20 cellular contexts compared by ENCODE assay signal in the genomic region with DNA sequence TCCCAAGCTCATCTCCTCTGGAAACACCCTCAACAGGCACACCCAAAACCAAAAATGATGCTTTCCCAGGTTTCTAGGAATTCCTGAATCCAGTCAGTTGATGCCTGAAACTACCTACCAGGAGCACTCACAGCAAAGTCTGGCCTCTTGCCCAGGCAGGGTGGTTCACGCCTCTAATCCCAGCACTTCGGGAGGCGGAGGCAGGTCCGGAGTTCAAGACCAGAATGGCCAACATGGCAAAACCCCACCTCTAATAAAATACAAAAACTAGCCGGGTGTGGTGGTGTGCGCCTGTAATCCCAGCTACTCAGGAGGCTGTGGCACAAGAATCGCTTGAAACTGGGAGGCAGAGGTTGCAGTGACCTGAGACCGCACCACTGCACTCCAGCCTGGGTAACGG. TPM values are rescaled to one million over a fixed set of nuclear protein-coding genes. Genes with fewer than 3 reads are reported as not detected.
DNase-seq lines count a peak whose midpoint lies in the region; ATAC-seq and TF ChIP-seq lines count a peak whose summit lies in the region.
"Had no signal": no experiment of that assay in that cellular context is flagged by ENCODE, and none has a peak within 500 bp of the region (broad histone marks: within the 10 kb centered on the region; RNA-seq: fewer than 3 reads in every experiment).

No MANE protein-coding gene starts in this region.

- peaks cover 19% of the 10 kb centered on the region for H4K20me1 ChIP-seq in Loucy (ENCODE audit: insufficient read depth, low read length, poor library complexity, severe bottlenecking)

- H3K9ac ChIP-seq in Loucy (ENCODE audit: low read depth, low read length, poor library complexity, severe bottlenecking) (peak overlapping the region; percentile 94), subcutaneous abdominal adipose tissue (ENCODE audit: low read length in 5 of 5) (peak overlapping the region in 3 of 5 donors; percentile 11 to 37 (median 32))

- no peaks in the 10 kb centered on the region for H3K9me2 ChIP-seq in Loucy (replicated peaks; ENCODE audit: low read depth, low read length)

- peaks cover 56% of the 10 kb centered on the region for H3K79me2 ChIP-seq in Loucy (ENCODE audit: insufficient read depth, low read length)

- H2AFZ ChIP-seq in Loucy (ENCODE audit: low read length) = no peak overlapping the region

- H3K4me1 ChIP-seq in Loucy (ENCODE audit: insufficient read depth, low read length, poor library complexity, severe bottlenecking) (peaks cover 25% of the 10 kb centered on the region), subcutaneous abdominal adipose tissue (ENCODE audit: control insufficient read depth in 5 of 5, insufficient read depth in 5 of 5, low read length in 5 of 5) (peaks cover 0 to 33% (median 28%) of the 10 kb centered on the region in 5 donors)

- peaks cover 29% of the 10 kb centered on the region for H3K4me1 Mint-ChIP-seq in activated naive CD8-positive, alpha-beta T cell (ENCODE audit: low read depth)
- peaks cover 19% of the 10 kb centered on the region for H3K4me1 Mint-ChIP-seq in activated naive CD8-positive, alpha-beta T cell treated with anti-CD3 and anti-CD28 coated beads for 36 hours
- peaks cover 8% of the 10 kb centered on the region for H3K4me1 Mint-ChIP-seq in glutamatergic neuron (ENCODE audit: low read depth, unreplicated experiment)

- H3F3A ChIP-seq in Loucy (ENCODE audit: low read depth) = peaks cover 9% of the 10 kb centered on the region; the same call in 1 of the 2 replicates

- no peaks in the 10 kb centered on the region for H3K9me3 Mint-ChIP-seq in activated naive CD8-positive, alpha-beta T cell (ENCODE audit: low read depth)
- H3K9me3 Mint-ChIP-seq in activated naive CD8-positive, alpha-beta T cell treated with anti-CD3 and anti-CD28 coated beads for 36 hours = no peaks in the 10 kb centered on the region
- peaks cover 5% of the 10 kb centered on the region for H3K9me3 Mint-ChIP-seq in glutamatergic neuron (ENCODE audit: unreplicated experiment)

- H3K36me3 Mint-ChIP-seq in activated naive CD8-positive, alpha-beta T cell = peaks cover 5% of the 10 kb centered on the region
- H3K36me3 Mint-ChIP-seq in activated naive CD8-positive, alpha-beta T cell treated with anti-CD3 and anti-CD28 coated beads for 36 hours = peaks cover 24% of the 10 kb centered on the region
- peaks cover 4% of the 10 kb centered on the region for H3K36me3 Mint-ChIP-seq in glutamatergic neuron (ENCODE audit: unreplicated experiment)

- TF ChIP-seq CTCF in Loucy (conservative IDR thresholded peaks at IDR 0.05; ENCODE audit: low read length) (no peak), glutamatergic neuron (IDR thresholded peaks at IDR 0.05; ENCODE audit: partially characterized antibody, unreplicated experiment) (no peak)

- DNase-seq in activated naive CD8-positive, alpha-beta T cell treated with anti-CD3 and anti-CD28 coated beads for 36 hours = no peak
- no peak for DNase-seq in glutamatergic neuron
- no peak for DNase-seq in NCI-H1417 (lab: John Stamatoyannopoulos, UW)
- DNase-seq in anterior cingulate cortex (lab: John Stamatoyannopoulos, UW) = no peak
- DNase-seq: activated CD4-positive, alpha-beta T cell treated with anti-CD3 and anti-CD28 coated beads, Interleukin-2, amount 50 U/mL, for 1 hour; activated effector memory CD4-positive, alpha-beta T cell treated with anti-CD3 and anti-CD28 coated beads, Interleukin-2, amount 50 U/mL, for 16 hours; amniotic stem cell; C1 segment of cervical spinal cord; dermis blood vessel endothelial cell; EL; NCI-H1092 treated with DMSO at 0.1 percent for 48 hours; NCI-H2029 treated with DMSO at 0.1 percent for 48 hours; NCI-H345; WERI-Rb-1 had no signal

- no peak overlapping the region for H3K27ac Mint-ChIP-seq in activated naive CD8-positive, alpha-beta T cell
- H3K27ac Mint-ChIP-seq in activated naive CD8-positive, alpha-beta T cell treated with anti-CD3 and anti-CD28 coated beads for 36 hours = no peak overlapping the region
- no peak overlapping the region for H3K27ac Mint-ChIP-seq in glutamatergic neuron (ENCODE audit: unreplicated experiment)

- no peak overlapping the region for H3K27ac ChIP-seq in subcutaneous abdominal adipose tissue (ENCODE audit: low read depth, low read length)
- H3K27ac ChIP-seq: neutrophil, WERI-Rb-1 had no signal

- H3K4me3 Mint-ChIP-seq in activated naive CD8-positive, alpha-beta T cell = peak overlapping the region; percentile 10
- no peak overlapping the region for H3K4me3 Mint-ChIP-seq in activated naive CD8-positive, alpha-beta T cell treated with anti-CD3 and anti-CD28 coated beads for 36 hours
- peak overlapping the region; percentile 25 for H3K4me3 Mint-ChIP-seq in glutamatergic neuron (ENCODE audit: unreplicated experiment)

- H3K4me2 ChIP-seq in Loucy (ENCODE audit: low read depth, low read length, poor library complexity, severe bottlenecking) = peak overlapping the region; percentile 93

- H3K36me3 ChIP-seq in Loucy (ENCODE audit: insufficient read depth, low read length) (peaks cover 30% of the 10 kb centered on the region; the same call in 1 of the 2 replicates), subcutaneous abdominal adipose tissue (ENCODE audit: control insufficient read depth in 5 of 5, insufficient read depth in 5 of 5, low read length in 5 of 5) (peaks cover 3 to 55% (median 39%) of the 10 kb centered on the region in 5 donors)

- no peaks in the 10 kb centered on the region for H3K27me3 Mint-ChIP-seq in activated naive CD8-positive, alpha-beta T cell
- no peaks in the 10 kb centered on the region for H3K27me3 Mint-ChIP-seq in activated naive CD8-positive, alpha-beta T cell treated with anti-CD3 and anti-CD28 coated beads for 36 hours
- H3K27me3 Mint-ChIP-seq in glutamatergic neuron (ENCODE audit: unreplicated experiment) = peaks cover 8% of the 10 kb centered on the region

- H3K4me3 ChIP-seq in Loucy (ENCODE audit: low read length, poor library complexity, severe bottlenecking) (peak overlapping the region; percentile 47), subcutaneous abdominal adipose tissue (ENCODE audit: low read depth in 1 of 5, low read length in 5 of 5) (no peak overlapping the region)
- H3K4me3 ChIP-seq: lung had no signal

- H3K27me3 ChIP-seq in Loucy (ENCODE audit: insufficient read depth, low read length, poor library complexity, severe bottlenecking) (no peaks in the 10 kb centered on the region), subcutaneous abdominal adipose tissue (ENCODE audit: control insufficient read depth in 5 of 5, insufficient read depth in 4 of 5, low read length in 5 of 5) (no peaks in the 10 kb centered on the region)
- H3K27me3 ChIP-seq: neutrophil had no signal

- no peak for ATAC-seq in activated CD4-positive, CD25-positive, alpha-beta regulatory T cell treated with anti-CD3 and anti-CD28 coated beads, Interleukin-2, amount 50 U/mL, for 24 hours

- H3K9me3 ChIP-seq in Loucy (ENCODE audit: insufficient read depth, low read depth, low read length) = no peaks in the 10 kb centered on the region
- H3K9me3 ChIP-seq in subcutaneous abdominal adipose tissue (ENCODE audit: control insufficient read depth in 5 of 5, low read length in 5 of 5) = no peaks in the 10 kb centered on the region
- H3K9me3 ChIP-seq: neutrophil had no signal

RNA-seq across cellular contexts. Expression of gene MAD1L1, which starts 1.9 kb away (rescaled TPM):
- 10 to 100 TPM; 36.5 to 37.8 TPM for total RNA-seq in activated naive CD8-positive, alpha-beta T cell treated with anti-CD3 and anti-CD28 coated beads for 36 hours
- total RNA-seq in glutamatergic neuron (ENCODE audit: unreplicated experiment) = 57.6 TPM

RNA-seq across cellular contexts. Expression of gene MRM2, which starts 11.1 kb away (rescaled TPM):
- total RNA-seq in activated naive CD8-positive, alpha-beta T cell treated with anti-CD3 and anti-CD28 coated beads for 36 hours = 10 to 100 TPM; 48.4 to 52.9 TPM
- 28.1 TPM for total RNA-seq in glutamatergic neuron (ENCODE audit: unreplicated experiment)

RNA-seq across cellular contexts. Expression of gene NUDT1, which starts 11.1 kb away (rescaled TPM):
- total RNA-seq in activated naive CD8-positive, alpha-beta T cell treated with anti-CD3 and anti-CD28 coated beads for 36 hours = 10 to 100 TPM; 93.5 to 97.0 TPM
- 19.5 TPM for total RNA-seq in glutamatergic neuron (ENCODE audit: unreplicated experiment)
